ENCODE assay signal across 1 cellular context in genomic region chr9:136567651-136568287, GRCh38.
TF ChIP-seq lines count a peak whose summit lies in the region.

No MANE protein-coding gene starts in this region.

TF ChIP-seq in liver, 16 proteins besides CTCF, POLR2A, EP300 and RAD21 (continued from another document):
- TF ChIP-seq, protein P1, sequence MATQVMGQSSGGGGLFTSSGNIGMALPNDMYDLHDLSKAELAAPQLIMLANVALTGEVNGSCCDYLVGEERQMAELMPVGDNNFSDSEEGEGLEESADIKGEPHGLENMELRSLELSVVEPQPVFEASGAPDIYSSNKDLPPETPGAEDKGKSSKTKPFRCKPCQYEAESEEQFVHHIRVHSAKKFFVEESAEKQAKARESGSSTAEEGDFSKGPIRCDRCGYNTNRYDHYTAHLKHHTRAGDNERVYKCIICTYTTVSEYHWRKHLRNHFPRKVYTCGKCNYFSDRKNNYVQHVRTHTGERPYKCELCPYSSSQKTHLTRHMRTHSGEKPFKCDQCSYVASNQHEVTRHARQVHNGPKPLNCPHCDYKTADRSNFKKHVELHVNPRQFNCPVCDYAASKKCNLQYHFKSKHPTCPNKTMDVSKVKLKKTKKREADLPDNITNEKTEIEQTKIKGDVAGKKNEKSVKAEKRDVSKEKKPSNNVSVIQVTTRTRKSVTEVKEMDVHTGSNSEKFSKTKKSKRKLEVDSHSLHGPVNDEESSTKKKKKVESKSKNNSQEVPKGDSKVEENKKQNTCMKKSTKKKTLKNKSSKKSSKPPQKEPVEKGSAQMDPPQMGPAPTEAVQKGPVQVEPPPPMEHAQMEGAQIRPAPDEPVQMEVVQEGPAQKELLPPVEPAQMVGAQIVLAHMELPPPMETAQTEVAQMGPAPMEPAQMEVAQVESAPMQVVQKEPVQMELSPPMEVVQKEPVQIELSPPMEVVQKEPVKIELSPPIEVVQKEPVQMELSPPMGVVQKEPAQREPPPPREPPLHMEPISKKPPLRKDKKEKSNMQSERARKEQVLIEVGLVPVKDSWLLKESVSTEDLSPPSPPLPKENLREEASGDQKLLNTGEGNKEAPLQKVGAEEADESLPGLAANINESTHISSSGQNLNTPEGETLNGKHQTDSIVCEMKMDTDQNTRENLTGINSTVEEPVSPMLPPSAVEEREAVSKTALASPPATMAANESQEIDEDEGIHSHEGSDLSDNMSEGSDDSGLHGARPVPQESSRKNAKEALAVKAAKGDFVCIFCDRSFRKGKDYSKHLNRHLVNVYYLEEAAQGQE (IDR thresholded peaks at IDR 0.05) = no peak
- no peak for TF ChIP-seq HNF4G (IDR thresholded peaks at IDR 0.05)
- TF ChIP-seq, protein P2, sequence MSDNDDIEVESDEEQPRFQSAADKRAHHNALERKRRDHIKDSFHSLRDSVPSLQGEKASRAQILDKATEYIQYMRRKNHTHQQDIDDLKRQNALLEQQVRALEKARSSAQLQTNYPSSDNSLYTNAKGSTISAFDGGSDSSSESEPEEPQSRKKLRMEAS (IDR thresholded peaks at IDR 0.05) = no peak
- no peak for TF ChIP-seq RXRA (IDR thresholded peaks at IDR 0.05)
- TF ChIP-seq HNF4A (conservative IDR thresholded peaks at IDR 0.05) = no peak
- TF ChIP-seq, protein P3, sequence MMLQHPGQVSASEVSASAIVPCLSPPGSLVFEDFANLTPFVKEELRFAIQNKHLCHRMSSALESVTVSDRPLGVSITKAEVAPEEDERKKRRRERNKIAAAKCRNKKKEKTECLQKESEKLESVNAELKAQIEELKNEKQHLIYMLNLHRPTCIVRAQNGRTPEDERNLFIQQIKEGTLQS (IDR thresholded peaks at IDR 0.05) = no peak
- TF ChIP-seq GABPA (IDR thresholded peaks at IDR 0.05 in 1 of 2, conservative IDR thresholded peaks at IDR 0.05 in 1 of 2) = no peak
- TF ChIP-seq YY1 (IDR thresholded peaks at IDR 0.05) = no peak
